Comparison of ENCODE assay signal across 31 cellular contexts in the genomic region with DNA sequence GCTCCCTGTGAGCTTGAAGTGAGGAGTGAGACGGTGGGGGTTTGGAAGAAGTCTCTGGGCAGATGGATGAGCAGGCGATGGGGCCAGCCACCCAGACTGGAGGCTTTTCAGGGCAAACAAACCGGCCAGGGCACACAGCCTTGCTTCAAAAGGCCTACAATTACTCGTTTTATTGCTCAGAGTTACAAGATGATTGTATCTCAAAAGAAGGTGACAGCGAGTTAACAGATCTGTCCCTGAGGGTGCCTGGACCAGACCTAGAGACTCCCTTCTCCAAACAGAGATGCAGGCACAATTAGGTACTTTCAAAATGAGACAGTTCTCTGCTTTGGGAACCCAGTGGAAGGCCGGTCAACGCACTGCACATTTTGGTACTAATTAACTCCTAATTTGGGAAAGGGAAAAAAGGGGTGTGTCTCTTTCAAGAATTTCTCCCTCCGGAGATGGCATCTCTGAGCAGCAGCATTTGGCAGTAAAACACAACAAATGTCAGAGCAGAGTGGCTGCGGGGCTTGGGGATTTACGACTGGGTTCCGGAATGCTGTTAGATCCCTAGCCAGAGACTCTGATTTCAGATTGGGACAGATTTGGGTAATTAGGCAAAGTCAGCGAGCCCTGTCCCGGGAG.
DNase-seq lines count a peak whose midpoint lies in the region; ATAC-seq, FAIRE-seq and TF ChIP-seq lines count a peak whose summit lies in the region.
"Had no signal": no experiment of that assay in that cellular context is flagged by ENCODE, and none has a peak within 500 bp of the region (broad histone marks: within the 10 kb centered on the region; RNA-seq: fewer than 3 reads in every experiment).

No MANE protein-coding gene starts in this region.

- H3K4me1 ChIP-seq in HEK293 (ENCODE audit: control insufficient read depth, insufficient read depth, low read length) (peaks cover 30% of the 10 kb centered on the region), mammary epithelial cell (ENCODE audit: insufficient read depth, low read length) (peaks cover 12% of the 10 kb centered on the region), kidney (ENCODE audit: control insufficient read depth in 1 of 2, insufficient read depth in 1 of 2, low read depth in 1 of 2, low read length in 2 of 2) (peaks cover 3 to 4% of the 10 kb centered on the region in 2 donors)
- H3K4me1 ChIP-seq: BLaER1 treated with 17β-estradiol and CSF1 and Interleukin-3, amounts not matched to agents 10 nM and 100 nM; foreskin keratinocyte had no signal

- CTCF ChIA-PET in HEK293 (lab: Yijun Ruan, JAX) (no interaction called here), mammary epithelial cell (lab: Charles Lee; ENCODE audit: low non-redundant PET) (no interaction called here)

- no peak overlapping the region for H3K9ac ChIP-seq in mammary epithelial cell (ENCODE audit: insufficient read depth, low read length)
- no peak overlapping the region for H3K9ac ChIP-seq in kidney (ENCODE audit: low read length in 2 of 2)
- H3K9ac ChIP-seq: BLaER1 treated with 17β-estradiol and CSF1 and Interleukin-3, amounts not matched to agents 10 nM and 100 nM had no signal

- H3K9me3 ChIP-seq in HEK293 (ENCODE audit: control insufficient read depth, insufficient read depth, low read depth, low read length) (no peaks in the 10 kb centered on the region), mammary epithelial cell (replicated peaks; ENCODE audit: insufficient read depth, low read length) (no peaks in the 10 kb centered on the region), kidney (ENCODE audit: control insufficient read depth in 1 of 2, low read length in 2 of 2) (no peaks in the 10 kb centered on the region)
- H3K9me3 ChIP-seq: BLaER1 treated with 17β-estradiol and CSF1 and Interleukin-3, amounts not matched to agents 10 nM and 100 nM; heart right ventricle had no signal

- no peaks in the 10 kb centered on the region for H3K79me2 ChIP-seq in mammary epithelial cell (ENCODE audit: insufficient read depth, low read length)

- DNase-seq in AG08395 (ENCODE audit: low spot score): peak; percentile 41
- no peak for DNase-seq in mammary epithelial cell
- DNase-seq in neural crest cell (ENCODE audit: low read depth, low spot score): no peak
- no peak for DNase-seq in hippocampal formation (lab: John Stamatoyannopoulos, UW)
- DNase-seq in NCI-H526 treated with DMSO at 0.1 percent for 48 hours (lab: John Stamatoyannopoulos, UW): no peak
- no peak for DNase-seq in kidney
- DNase-seq: ACHN; activated CD4-positive, alpha-beta T cell treated with anti-CD3 and anti-CD28 coated beads for 1 hour; activated CD8-positive, alpha-beta T cell treated with anti-CD3 and anti-CD28 coated beads for 36 hours; Calu3; cortex of kidney; heart right ventricle; naive B cell; NCI-H1048; NCI-H1930; NCI-H524 treated with DMSO at 0.1 percent for 48 hours; nucleus accumbens; stimulated activated CD4-positive, alpha-beta T cell treated with anti-CD3 and anti-CD28 coated beads, Interleukin-2, amount 100 ng/mL, for 24 hours; T-helper 17 cell had no signal

- FAIRE-seq in kidney (lab: Jason Lieb, UNC): no peak
- FAIRE-seq: GM12892, H54 had no signal

- H3K36me3 Mint-ChIP-seq in neural crest cell (ENCODE audit: low read depth): no peaks in the 10 kb centered on the region
- H3K36me3 Mint-ChIP-seq: activated naive CD4-positive, alpha-beta T cell treated with anti-CD3 and anti-CD28 coated beads, Interleukin-2, amount 50 U/mL, for 72 hours; naive B cell; type B pancreatic cell had no signal

- H3K4me2 ChIP-seq in mammary epithelial cell (ENCODE audit: insufficient read depth, low read depth, low read length): no peak overlapping the region
- H3K4me2 ChIP-seq: BLaER1 treated with 17β-estradiol and CSF1 and Interleukin-3, amounts not matched to agents 10 nM and 100 nM had no signal

- TF ChIP-seq CTCF in HEK293 (tag by site-specific recombination; IDR thresholded peaks at IDR 0.05) (no peak), mammary epithelial cell (conservative IDR thresholded peaks at IDR 0.05 in 1 of 2, IDR thresholded peaks at IDR 0.05 in 1 of 2; ENCODE audit: extremely low read depth in 1 of 2, insufficient read depth in 1 of 2, low read depth in 1 of 2, low read length in 2 of 2) (no peak), neural crest cell (conservative IDR thresholded peaks at IDR 0.05) (no peak), kidney (IDR thresholded peaks at IDR 0.05; ENCODE audit: borderline replicate concordance, extremely low read depth, insufficient read depth) (no peak)

- no peak overlapping the region for H3K4me3 Mint-ChIP-seq in neural crest cell
- H3K4me3 Mint-ChIP-seq: activated CD8-positive, alpha-beta T cell treated with anti-CD3 and anti-CD28 coated beads for 36 hours; naive B cell; T-helper 17 cell; type B pancreatic cell had no signal

- peaks cover 2% of the 10 kb centered on the region for H3K27me3 Mint-ChIP-seq in neural crest cell (ENCODE audit: low read depth)

- peak overlapping the region; percentile 59 for H3K27ac Mint-ChIP-seq in neural crest cell (ENCODE audit: unreplicated experiment)
- H3K27ac Mint-ChIP-seq: activated CD8-positive, alpha-beta T cell treated with anti-CD3 and anti-CD28 coated beads for 36 hours; activated naive CD4-positive, alpha-beta T cell treated with anti-CD3 and anti-CD28 coated beads, Interleukin-2, amount 50 U/mL, for 72 hours; activated T-helper 2 cell treated with anti-CD3 and anti-CD28 coated beads, Interferon-gamma antibody, Interleukin-2, Interleukin-4, amounts not matched to agents 10 μg/mL and 5 μg/mL and 100 μg/mL, durations not matched to agents 14 hours and 24 hours and 36 hours; T-helper 17 cell; type B pancreatic cell had no signal

- peak overlapping the region; percentile 18; the same call in 1 of the 2 replicates for H3K27ac ChIP-seq in HEK293 (ENCODE audit: extremely low read depth, low read depth, low read length)
- H3K27ac ChIP-seq in mammary epithelial cell (ENCODE audit: insufficient read depth, low read depth, low read length): no peak overlapping the region
- H3K27ac ChIP-seq in kidney (ENCODE audit: low read depth in 2 of 2, low read length in 2 of 2): no peak overlapping the region
- H3K27ac ChIP-seq: BLaER1 treated with 17β-estradiol and CSF1 and Interleukin-3, amounts not matched to agents 10 nM and 100 nM; foreskin keratinocyte; heart right ventricle; SJSA1 had no signal

- dilution Hi-C loops in mammary epithelial cell (cut with HindIII; ENCODE audit: low sequenced_read_pairs): no loop called here

- ATAC-seq in GM19035 (IDR thresholded peaks at IDR 0.05; ENCODE audit: unreplicated experiment): no peak
- ATAC-seq: activated CD8-positive, alpha-beta T cell treated with anti-CD3 and anti-CD28 coated beads for 36 hours; activated naive CD4-positive, alpha-beta T cell treated with anti-CD3 and anti-CD28 coated beads, Interleukin-2, amount 50 U/mL, for 72 hours; esophagus mucosa; heart right ventricle; left lobe of liver; T-helper 17 cell had no signal

- in situ Hi-C loops in mammary epithelial cell (cut with MboI; ENCODE audit: low sequenced_read_pairs in 2 of 2): loop anchor here in 1 of 2 donors (25.0 kb wide), 1 partner anchor 788 kb away; no protein-coding TSS in a partner anchor

- H2AFZ ChIP-seq in mammary epithelial cell (ENCODE audit: low read depth, low read length): peak overlapping the region; percentile 4

- no peaks in the 10 kb centered on the region for H3K27me3 ChIP-seq in mammary epithelial cell (ENCODE audit: insufficient read depth, low read length)
- H3K27me3 ChIP-seq: heart right ventricle, SJSA1 had no signal

- POLR2A ChIA-PET in HEK293 (lab: Yijun Ruan, JAX): no interaction called here

- 41% methylated on average over 12 of the region's 13 CpGs for WGBS in mammary epithelial cell (ENCODE audit: low coverage, missing lambda C conversion rate)

- no TSS peak for BruUV-seq in mammary epithelial cell (replicated peaks; lab: Mats Ljungman, UMichigan)

- H3K36me3 ChIP-seq in HEK293 (ENCODE audit: control insufficient read depth in 2 of 2, insufficient read depth in 1 of 2, low read length in 2 of 2) (no peaks in the 10 kb centered on the region), mammary epithelial cell (ENCODE audit: insufficient read depth, low read length) (no peaks in the 10 kb centered on the region), kidney (ENCODE audit: control insufficient read depth in 1 of 2, insufficient read depth in 2 of 2, low read length in 2 of 2) (no peaks in the 10 kb centered on the region)
- H3K36me3 ChIP-seq: BLaER1 treated with 17β-estradiol and CSF1 and Interleukin-3, amounts not matched to agents 10 nM and 100 nM; heart right ventricle; SJSA1 had no signal

- intact Hi-C loops in mammary epithelial cell (cut with micrococcal nuclease) (loop anchor here (2.0 kb wide), 1 partner anchor 188 kb away; no protein-coding TSS in a partner anchor), kidney (cut with DNase I) (no loop called here)

- H3K4me1 Mint-ChIP-seq in neural crest cell: peaks cover 8% of the 10 kb centered on the region
- H3K4me1 Mint-ChIP-seq: naive B cell, T-helper 17 cell had no signal

- no peaks in the 10 kb centered on the region for H4K20me1 ChIP-seq in mammary epithelial cell (ENCODE audit: insufficient read depth, low read length)
- H4K20me1 ChIP-seq: BLaER1 treated with 17β-estradiol and CSF1 and Interleukin-3, amounts not matched to agents 10 nM and 100 nM had no signal

- no peaks in the 10 kb centered on the region for H3K9me3 Mint-ChIP-seq in neural crest cell
- H3K9me3 Mint-ChIP-seq: activated CD8-positive, alpha-beta T cell treated with anti-CD3 and anti-CD28 coated beads for 36 hours; activated naive CD4-positive, alpha-beta T cell treated with anti-CD3 and anti-CD28 coated beads, Interleukin-2, amount 50 U/mL, for 72 hours; activated T-helper 2 cell treated with anti-CD3 and anti-CD28 coated beads, Interferon-gamma antibody, Interleukin-2, Interleukin-4, amounts not matched to agents 10 μg/mL and 5 μg/mL and 100 μg/mL, durations not matched to agents 14 hours and 24 hours and 36 hours; type B pancreatic cell had no signal

- H3K4me3 ChIP-seq in HEK293 (ENCODE audit: low read depth, low read length) (no peak overlapping the region), mammary epithelial cell (replicated peaks in 1 of 3; ENCODE audit: insufficient read depth in 1 of 3, low read depth in 2 of 3, low read length in 3 of 3) (no peak overlapping the region), kidney (ENCODE audit: low read length in 2 of 2) (no peak overlapping the region)
- H3K4me3 ChIP-seq: BLaER1 treated with 17β-estradiol and CSF1 and Interleukin-3, amounts not matched to agents 10 nM and 100 nM; heart right ventricle; SJSA1 had no signal

TF ChIP-seq in HEK293, 187 proteins besides CTCF, POLR2A, EP300 and RAD21 (continues in another document):
- peak; percentile 81 for TF ChIP-seq KLF10 (tag by site-specific recombination; IDR thresholded peaks at IDR 0.05)
- no peak for TF ChIP-seq ZNF2 (tag by site-specific recombination; IDR thresholded peaks at IDR 0.05)
- TF ChIP-seq ZNF274 (IDR thresholded peaks at IDR 0.05; ENCODE audit: low read length): no peak
- TF ChIP-seq ZNF274 (tag by site-specific recombination; IDR thresholded peaks at IDR 0.05; ENCODE audit: borderline replicate concordance): no peak
- TF ChIP-seq ZNF157 (tag by site-specific recombination; IDR thresholded peaks at IDR 0.05): no peak
- peak; percentile 82; the same call in 1 of the 2 replicates for TF ChIP-seq MZF1 (tag by site-specific recombination; IDR thresholded peaks at IDR 0.05; ENCODE audit: borderline replicate concordance)
